Comparison of ENCODE assay signal across 1 cellular context in genomic region chr9:76372345-76372744, GRCh38.
TF ChIP-seq lines count a peak whose summit lies in the region.

No MANE protein-coding gene starts in this region.

TF ChIP-seq in A549, 52 proteins besides CTCF, POLR2A, EP300 and RAD21 (continued from another document):
- TF ChIP-seq HOXB13 (CRISPR knock-in tag; IDR thresholded peaks at IDR 0.05; ENCODE audit: low read depth): no peak
- no peak for TF ChIP-seq PBX3 (IDR thresholded peaks at IDR 0.05)
- TF ChIP-seq JUN (IDR thresholded peaks at IDR 0.05): no peak
- TF ChIP-seq ELK1 (IDR thresholded peaks at IDR 0.05; ENCODE audit: low read depth, low read length): no peak
- no peak for TF ChIP-seq HES2 (IDR thresholded peaks at IDR 0.05)
- no peak for TF ChIP-seq SMC3 (IDR thresholded peaks at IDR 0.05)
- TF ChIP-seq ATOH8 (CRISPR knock-in tag; IDR thresholded peaks at IDR 0.05; ENCODE audit: low read depth): no peak
TF ChIP-seq in A549: peak in this region for 0.
